14 cellular contexts compared by ENCODE assay signal in genomic region chr7:27714831-27715444, GRCh38. TPM values are rescaled to one million over a fixed set of nuclear protein-coding genes. Genes with fewer than 3 reads are reported as not detected.
DNase-seq lines count a peak whose midpoint lies in the region; ATAC-seq and TF ChIP-seq lines count a peak whose summit lies in the region.
"Had no signal": no experiment of that assay in that cellular context is flagged by ENCODE, and none has a peak within 500 bp of the region (broad histone marks: within the 10 kb centered on the region; RNA-seq: fewer than 3 reads in every experiment).

No MANE protein-coding gene starts in this region.

- peak; percentile 45 for ATAC-seq in PC-3

- no TSS peak for BruUV-seq in PC-3 (replicated peaks; lab: Mats Ljungman, UMichigan)

- POLR2A ChIA-PET in PC-3 (lab: Charles Lee; ENCODE audit: unreplicated experiment): interaction anchor here (0.6 kb wide), 2 partner anchors 24 to 118 kb away, joined by 5 read pairs; no protein-coding TSS in a partner anchor

- H3K4me3 Mint-ChIP-seq in activated T-cell treated with anti-CD3 and anti-CD28 coated beads, Interleukin-2, amount 50 U/mL, for 24 hours: no peak overlapping the region
- no peak overlapping the region for H3K4me3 Mint-ChIP-seq in neural progenitor cell

- H3K27ac ChIP-seq in PC-3 (ENCODE audit: low read length): peak overlapping the region; percentile 33
- H3K27ac ChIP-seq in neural progenitor cell: no peak overlapping the region
- H3K27ac ChIP-seq: left ventricle myocardium inferior, ovary, PC-9, skin epidermis had no signal

- H3K4me1 ChIP-seq in PC-3 (ENCODE audit: insufficient read depth, low read length): peaks cover 4% of the 10 kb centered on the region; the same call in 1 of the 2 replicates
- H3K4me1 ChIP-seq in neural progenitor cell: no peaks in the 10 kb centered on the region
- H3K4me1 ChIP-seq: left ventricle myocardium inferior had no signal

- no peaks in the 10 kb centered on the region for H3K9me3 ChIP-seq in PC-3 (ENCODE audit: low read length)
- H3K9me3 ChIP-seq in neural progenitor cell (ENCODE audit: low read depth): no peaks in the 10 kb centered on the region
- H3K9me3 ChIP-seq: left ventricle myocardium inferior, ovary had no signal

- no peaks in the 10 kb centered on the region for H3K9me3 Mint-ChIP-seq in activated T-cell treated with anti-CD3 and anti-CD28 coated beads, Interleukin-2, amount 50 U/mL, for 24 hours
- no peaks in the 10 kb centered on the region for H3K9me3 Mint-ChIP-seq in neural progenitor cell

- H3K4me2 ChIP-seq in PC-3 (ENCODE audit: low read length): no peak overlapping the region
- no peak overlapping the region for H3K4me2 ChIP-seq in neural progenitor cell
- H3K4me2 ChIP-seq: PC-9 had no signal

- no peak overlapping the region for H3K4me3 ChIP-seq in PC-3 (ENCODE audit: low read length)
- H3K4me3 ChIP-seq in cardiac fibroblast (replicated peaks in 1 of 2; ENCODE audit: low read depth in 2 of 2, low read length in 2 of 2): no peak overlapping the region
- no peak overlapping the region for H3K4me3 ChIP-seq in neural progenitor cell
- H3K4me3 ChIP-seq: left ventricle myocardium inferior, ovary, PC-9, skin epidermis had no signal

- H3K9me2 ChIP-seq in PC-3 (replicated peaks; ENCODE audit: low read length): no peaks in the 10 kb centered on the region

- H3K27me3 ChIP-seq in PC-3 (ENCODE audit: low read length) (no peaks in the 10 kb centered on the region), neural progenitor cell (no peaks in the 10 kb centered on the region)
- H3K27me3 ChIP-seq: ovary had no signal

- no peak overlapping the region for H3K27ac Mint-ChIP-seq in activated T-cell treated with anti-CD3 and anti-CD28 coated beads, Interleukin-2, amount 50 U/mL, for 24 hours
- H3K27ac Mint-ChIP-seq in neural progenitor cell: no peak overlapping the region
- H3K27ac Mint-ChIP-seq: activated T-helper 2 cell treated with anti-CD3 and anti-CD28 coated beads, Interferon-gamma antibody, Interleukin-2, Interleukin-4, amounts not matched to agents 10 μg/mL and 5 μg/mL and 100 μg/mL, durations not matched to agents 14 hours and 24 hours and 36 hours had no signal

- H3K9ac ChIP-seq in PC-3 (ENCODE audit: low read length) (no peak overlapping the region), neural progenitor cell (no peak overlapping the region)

- H3K36me3 Mint-ChIP-seq in activated T-cell treated with anti-CD3 and anti-CD28 coated beads, Interleukin-2, amount 50 U/mL, for 24 hours (ENCODE audit: low read depth): no peaks in the 10 kb centered on the region
- no peaks in the 10 kb centered on the region for H3K36me3 Mint-ChIP-seq in neural progenitor cell

- CTCF ChIA-PET in PC-3 (lab: Charles Lee): no interaction called here

- TF ChIP-seq CTCF in PC-3 (conservative IDR thresholded peaks at IDR 0.05; ENCODE audit: low read depth, low read length) (no peak), cardiac fibroblast (IDR thresholded peaks at IDR 0.05; ENCODE audit: low read depth, low read length) (no peak), neural progenitor cell (IDR thresholded peaks at IDR 0.05) (no peak)

- no peaks in the 10 kb centered on the region for H3K36me3 ChIP-seq in PC-3 (ENCODE audit: low read depth, low read length)
- no peaks in the 10 kb centered on the region for H3K36me3 ChIP-seq in neural progenitor cell
- H3K36me3 ChIP-seq: left ventricle myocardium inferior, ovary had no signal

- H4K20me1 ChIP-seq in PC-3 (ENCODE audit: low read length): no peaks in the 10 kb centered on the region
- no peaks in the 10 kb centered on the region for H4K20me1 ChIP-seq in neural progenitor cell (ENCODE audit: low read depth)

- H3K79me2 ChIP-seq in PC-3 (ENCODE audit: low read length): no peaks in the 10 kb centered on the region
- H3K79me2 ChIP-seq in neural progenitor cell (ENCODE audit: low read depth): no peaks in the 10 kb centered on the region

- intact Hi-C loops in PC-3 (cut with micrococcal nuclease): no loop called here

- peaks cover 21% of the 10 kb centered on the region for H3K27me3 Mint-ChIP-seq in activated T-cell treated with anti-CD3 and anti-CD28 coated beads, Interleukin-2, amount 50 U/mL, for 24 hours
- peaks cover 5% of the 10 kb centered on the region for H3K27me3 Mint-ChIP-seq in neural progenitor cell (ENCODE audit: insufficient read depth, low read depth)

- peak overlapping the region; percentile 20; the same call in 1 of the 2 replicates for H2AFZ ChIP-seq in PC-3 (ENCODE audit: low read length)
- H2AFZ ChIP-seq in neural progenitor cell (replicated peaks): no peak overlapping the region
- H2AFZ ChIP-seq: PC-9 had no signal

- DNase-seq in PC-3 (peak; percentile 29), cardiac fibroblast (ENCODE audit: low read depth in 2 of 2) (peak; percentile 70 to 89), left kidney (ENCODE audit: low read depth, low spot score) (peak; percentile 12), HPDE6-E6E7 (ENCODE audit: extremely low spot score) (no peak), neural progenitor cell (ENCODE audit: low spot score) (no peak)
- DNase-seq in stimulated activated CD4-positive, alpha-beta T cell treated with anti-CD3 and anti-CD28 coated beads, Interleukin-4, amount 100 ng/mL, for 4 hours: no peak
- no peak for DNase-seq in activated T-cell treated with anti-CD3 and anti-CD28 coated beads, Interleukin-2, amount 50 U/mL, for 24 hours
- DNase-seq: activated CD4-positive, CD25-positive, alpha-beta regulatory T cell treated with anti-CD3 and anti-CD28 coated beads, Interleukin-2, amount 50 U/mL, for 72 hours; left ventricle myocardium inferior; NCI-H146; ovary; PC-9 had no signal

- peaks cover 1% of the 10 kb centered on the region for H3K4me1 Mint-ChIP-seq in activated T-cell treated with anti-CD3 and anti-CD28 coated beads, Interleukin-2, amount 50 U/mL, for 24 hours (ENCODE audit: low read depth)
- H3K4me1 Mint-ChIP-seq in neural progenitor cell: no peaks in the 10 kb centered on the region

- H3F3A ChIP-seq in PC-3 (ENCODE audit: low read length, unreplicated experiment): no peaks in the 10 kb centered on the region
- no peaks in the 10 kb centered on the region for H3F3A ChIP-seq in neural progenitor cell (ENCODE audit: low read depth)

RNA-seq across cellular contexts. Expression of gene TAX1BP1, which starts 25.0 kb away (rescaled TPM):
- total RNA-seq in PC-3 (2014; rRNA removed) (49.5 and 58.5 TPM in 2 replicates), neural progenitor cell (ENCODE audit: low replicate concordance) (66.8 and 80.0 TPM in 2 replicates)

RNA-seq across cellular contexts. Expression of gene HIBADH, which starts 52.3 kb away (rescaled TPM):
- 43.7 and 45.8 TPM in 2 replicates for total RNA-seq in PC-3 (2014; rRNA removed)
- 70.6 and 88.6 TPM in 2 replicates for total RNA-seq in neural progenitor cell (ENCODE audit: low replicate concordance)

Comparison
In these comparisons a context has a peak if more than half of its experiments do, and no peak if none do; other contexts are left out.
1. DNase-seq: peak in PC-3 (single experiment), cardiac fibroblast (2 of 2) and left kidney (single experiment); none in HPDE6-E6E7 (single experiment), stimulated activated CD4-positive, alpha-beta T cell treated with anti-CD3 and anti-CD28 coated beads, Interleukin-4, amount 100 ng/mL, for 4 hours (0 of 2), activated T-cell treated with anti-CD3 and anti-CD28 coated beads, Interleukin-2, amount 50 U/mL, for 24 hours (single experiment) and neural progenitor cell (single experiment).